Comparison of ENCODE assay signal across 1 cellular context in the genomic region with DNA sequence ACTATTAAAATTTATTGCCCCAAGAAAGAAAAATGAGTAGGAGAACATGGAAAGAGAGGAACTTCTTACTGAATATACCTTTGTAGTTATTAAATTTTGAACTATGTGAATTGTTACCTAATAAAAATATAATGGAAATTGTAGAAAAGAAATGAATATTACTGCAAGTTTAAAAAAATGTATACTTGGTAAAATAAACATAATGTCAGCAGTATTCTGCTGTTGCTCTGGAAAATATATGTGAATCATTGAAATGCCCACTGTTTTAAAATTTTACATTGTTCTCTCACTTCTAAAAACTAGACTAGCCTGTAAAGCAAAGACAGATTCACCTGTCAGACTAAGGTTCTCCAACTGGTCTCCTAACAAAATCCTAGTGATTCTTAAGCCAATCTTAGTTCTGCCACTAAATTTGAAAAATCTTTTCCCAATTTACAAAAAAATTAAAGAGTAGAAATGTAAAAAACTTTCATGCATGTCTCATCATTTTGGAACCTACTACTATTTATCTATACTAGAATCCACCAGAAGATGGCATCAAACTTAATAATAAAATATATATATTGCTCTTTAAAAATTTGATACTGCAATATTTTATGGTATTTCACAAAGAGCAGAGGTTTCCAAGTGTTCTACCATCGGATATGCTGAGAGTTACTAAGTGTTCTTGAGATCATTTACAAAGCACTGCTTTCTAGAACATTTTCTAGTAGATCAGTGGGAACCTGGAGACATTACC.
TF ChIP-seq lines count a peak whose summit lies in the region.

No MANE protein-coding gene starts in this region.

TF ChIP-seq in HCT116, 20 proteins besides CTCF, POLR2A, EP300 and RAD21:
- TF ChIP-seq, protein P1, sequence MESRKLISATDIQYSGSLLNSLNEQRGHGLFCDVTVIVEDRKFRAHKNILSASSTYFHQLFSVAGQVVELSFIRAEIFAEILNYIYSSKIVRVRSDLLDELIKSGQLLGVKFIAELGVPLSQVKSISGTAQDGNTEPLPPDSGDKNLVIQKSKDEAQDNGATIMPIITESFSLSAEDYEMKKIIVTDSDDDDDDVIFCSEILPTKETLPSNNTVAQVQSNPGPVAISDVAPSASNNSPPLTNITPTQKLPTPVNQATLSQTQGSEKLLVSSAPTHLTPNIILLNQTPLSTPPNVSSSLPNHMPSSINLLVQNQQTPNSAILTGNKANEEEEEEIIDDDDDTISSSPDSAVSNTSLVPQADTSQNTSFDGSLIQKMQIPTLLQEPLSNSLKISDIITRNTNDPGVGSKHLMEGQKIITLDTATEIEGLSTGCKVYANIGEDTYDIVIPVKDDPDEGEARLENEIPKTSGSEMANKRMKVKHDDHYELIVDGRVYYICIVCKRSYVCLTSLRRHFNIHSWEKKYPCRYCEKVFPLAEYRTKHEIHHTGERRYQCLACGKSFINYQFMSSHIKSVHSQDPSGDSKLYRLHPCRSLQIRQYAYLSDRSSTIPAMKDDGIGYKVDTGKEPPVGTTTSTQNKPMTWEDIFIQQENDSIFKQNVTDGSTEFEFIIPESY (IDR thresholded peaks at IDR 0.05; ENCODE audit: extremely low read depth, insufficient replicate concordance, low read length), result no peak
- TF ChIP-seq CBX3 (IDR thresholded peaks at IDR 0.05; ENCODE audit: low read depth), result no peak
- TF ChIP-seq EGR1 (IDR thresholded peaks at IDR 0.05; ENCODE audit: low read depth), result no peak
- TF ChIP-seq POLR2AphosphoS5 (IDR thresholded peaks at IDR 0.05; ENCODE audit: low read depth, low read length), result no peak
- TF ChIP-seq SP1 (IDR thresholded peaks at IDR 0.05; ENCODE audit: low read depth), result no peak
- no peak for TF ChIP-seq YY1 (IDR thresholded peaks at IDR 0.05; ENCODE audit: extremely low read depth, insufficient replicate concordance, low read depth, low read length)
- TF ChIP-seq FOSL1 (IDR thresholded peaks at IDR 0.05; ENCODE audit: low read depth), result no peak
- TF ChIP-seq, protein P2, sequence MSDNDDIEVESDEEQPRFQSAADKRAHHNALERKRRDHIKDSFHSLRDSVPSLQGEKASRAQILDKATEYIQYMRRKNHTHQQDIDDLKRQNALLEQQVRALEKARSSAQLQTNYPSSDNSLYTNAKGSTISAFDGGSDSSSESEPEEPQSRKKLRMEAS (IDR thresholded peaks at IDR 0.05), result no peak
- TF ChIP-seq, protein P3, sequence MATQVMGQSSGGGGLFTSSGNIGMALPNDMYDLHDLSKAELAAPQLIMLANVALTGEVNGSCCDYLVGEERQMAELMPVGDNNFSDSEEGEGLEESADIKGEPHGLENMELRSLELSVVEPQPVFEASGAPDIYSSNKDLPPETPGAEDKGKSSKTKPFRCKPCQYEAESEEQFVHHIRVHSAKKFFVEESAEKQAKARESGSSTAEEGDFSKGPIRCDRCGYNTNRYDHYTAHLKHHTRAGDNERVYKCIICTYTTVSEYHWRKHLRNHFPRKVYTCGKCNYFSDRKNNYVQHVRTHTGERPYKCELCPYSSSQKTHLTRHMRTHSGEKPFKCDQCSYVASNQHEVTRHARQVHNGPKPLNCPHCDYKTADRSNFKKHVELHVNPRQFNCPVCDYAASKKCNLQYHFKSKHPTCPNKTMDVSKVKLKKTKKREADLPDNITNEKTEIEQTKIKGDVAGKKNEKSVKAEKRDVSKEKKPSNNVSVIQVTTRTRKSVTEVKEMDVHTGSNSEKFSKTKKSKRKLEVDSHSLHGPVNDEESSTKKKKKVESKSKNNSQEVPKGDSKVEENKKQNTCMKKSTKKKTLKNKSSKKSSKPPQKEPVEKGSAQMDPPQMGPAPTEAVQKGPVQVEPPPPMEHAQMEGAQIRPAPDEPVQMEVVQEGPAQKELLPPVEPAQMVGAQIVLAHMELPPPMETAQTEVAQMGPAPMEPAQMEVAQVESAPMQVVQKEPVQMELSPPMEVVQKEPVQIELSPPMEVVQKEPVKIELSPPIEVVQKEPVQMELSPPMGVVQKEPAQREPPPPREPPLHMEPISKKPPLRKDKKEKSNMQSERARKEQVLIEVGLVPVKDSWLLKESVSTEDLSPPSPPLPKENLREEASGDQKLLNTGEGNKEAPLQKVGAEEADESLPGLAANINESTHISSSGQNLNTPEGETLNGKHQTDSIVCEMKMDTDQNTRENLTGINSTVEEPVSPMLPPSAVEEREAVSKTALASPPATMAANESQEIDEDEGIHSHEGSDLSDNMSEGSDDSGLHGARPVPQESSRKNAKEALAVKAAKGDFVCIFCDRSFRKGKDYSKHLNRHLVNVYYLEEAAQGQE (IDR thresholded peaks at IDR 0.05; ENCODE audit: low read depth), result no peak
- no peak for TF ChIP-seq ELF1 (IDR thresholded peaks at IDR 0.05; ENCODE audit: borderline replicate concordance, low read depth)
- TF ChIP-seq ZNF274 (IDR thresholded peaks at IDR 0.05; ENCODE audit: low read depth, low read length), result no peak
- no peak for TF ChIP-seq EZH2 (IDR thresholded peaks at IDR 0.05)
- TF ChIP-seq ZFX (IDR thresholded peaks at IDR 0.05), result no peak
- no peak for TF ChIP-seq JUND (IDR thresholded peaks at IDR 0.05)
- no peak for TF ChIP-seq EZH2phosphoT487 (IDR thresholded peaks at IDR 0.05; ENCODE audit: borderline replicate concordance)
- TF ChIP-seq, protein P4, sequence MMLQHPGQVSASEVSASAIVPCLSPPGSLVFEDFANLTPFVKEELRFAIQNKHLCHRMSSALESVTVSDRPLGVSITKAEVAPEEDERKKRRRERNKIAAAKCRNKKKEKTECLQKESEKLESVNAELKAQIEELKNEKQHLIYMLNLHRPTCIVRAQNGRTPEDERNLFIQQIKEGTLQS (IDR thresholded peaks at IDR 0.05), result no peak
